20 cellular contexts compared by ENCODE assay signal in genomic region chr1:200296091-200296661, GRCh38.
A peak's percentile ranks its signal among the peaks of the same experiment; 100 is the strongest.
DNase-seq lines count a peak whose midpoint lies in the region; ATAC-seq, FAIRE-seq and TF ChIP-seq lines count a peak whose summit lies in the region.
"Had no signal": no experiment of that assay in that cellular context is flagged by ENCODE, and none has a peak within 500 bp of the region (broad histone marks: within the 10 kb centered on the region; RNA-seq: fewer than 3 reads in every experiment).

No MANE protein-coding gene starts in this region.

- H3K79me2 ChIP-seq in osteoblast (ENCODE audit: insufficient read depth, low read length), result no peaks in the 10 kb centered on the region

- no peaks in the 10 kb centered on the region for H3K9me3 ChIP-seq in osteoblast (ENCODE audit: low read depth, low read length)
- H3K9me3 ChIP-seq: HAP-1, MG63, right atrium auricular region had no signal

- no peaks in the 10 kb centered on the region for H3K27me3 ChIP-seq in bronchial epithelial cell (ENCODE audit: control insufficient read depth, insufficient read depth, low read length)
- H3K27me3 ChIP-seq in osteoblast (ENCODE audit: insufficient read depth, low read length), result no peaks in the 10 kb centered on the region
- H3K27me3 ChIP-seq: MG63, right atrium auricular region had no signal

- H3K4me1 ChIP-seq in osteoblast (ENCODE audit: insufficient read depth, low read length), result no peaks in the 10 kb centered on the region
- H3K4me1 ChIP-seq: right atrium auricular region had no signal

- no peak overlapping the region for H3K4me2 ChIP-seq in osteoblast (ENCODE audit: insufficient read depth, low read length)

- peak; percentile 80 for DNase-seq in DMS153 (lab: John Stamatoyannopoulos, UW)
- peak; percentile 59 for DNase-seq in NCI-H345 treated with DMSO at 0.1 percent for 48 hours (lab: John Stamatoyannopoulos, UW; ENCODE audit: unreplicated experiment)
- peak; percentile 63 for DNase-seq in bronchial epithelial cell (ENCODE audit: low read depth)
- DNase-seq in osteoblast (ENCODE audit: insufficient read length, low spot score, missing footprints), result peak; percentile 58
- no peak for DNase-seq in stimulated activated CD8-positive, alpha-beta memory T cell treated with anti-CD3 and anti-CD28 coated beads, Interleukin-4, amount 100 ng/mL, for 48 hours
- DNase-seq: activated CD4-positive, alpha-beta T cell treated with anti-CD3 and anti-CD28 coated beads, Interleukin-2, amount 10 ng/mL, durations not matched to agents 24 days and 14 days; activated naive CD4-positive, alpha-beta T cell; immature natural killer cell; MG63; NCI-H2081 treated with DMSO at 0.1 percent for 48 hours; nephron progenitor cell; NK-92 treated with Interleukin-12 subunit alpha and Interleukin-12 subunit beta, amount 100 ng/mL, for 24 hours had no signal

- no peak overlapping the region for H3K27ac ChIP-seq in osteoblast (ENCODE audit: low read depth, low read length)
- H3K27ac ChIP-seq: coronary artery, epithelial cell of prostate, right atrium auricular region had no signal

- ATAC-seq in GM18861 (IDR thresholded peaks at IDR 0.05; ENCODE audit: unreplicated experiment) (no peak), GM18505 (IDR thresholded peaks at IDR 0.05; ENCODE audit: unreplicated experiment) (no peak), HG03565 (IDR thresholded peaks at IDR 0.05; ENCODE audit: unreplicated experiment) (no peak)

- no peaks in the 10 kb centered on the region for H4K20me1 ChIP-seq in osteoblast (ENCODE audit: insufficient read depth, low read length)

- TF ChIP-seq CTCF in bronchial epithelial cell (IDR thresholded peaks at IDR 0.05; ENCODE audit: insufficient read depth, low read length, severe bottlenecking), result no peak
- TF ChIP-seq CTCF in osteoblast (IDR thresholded peaks at IDR 0.05; ENCODE audit: extremely low read depth, low read depth, low read length), result no peak

- no peak for TF ChIP-seq POLR2A in GM18505 (IDR thresholded peaks at IDR 0.05; ENCODE audit: borderline replicate concordance, extremely low read depth, insufficient read depth, insufficient read length)

- H2AFZ ChIP-seq in osteoblast (ENCODE audit: low read length), result no peak overlapping the region

- FAIRE-seq in bronchial epithelial cell (lab: Jason Lieb, UNC), result no peak
- FAIRE-seq: D721Med had no signal

- H3K4me3 ChIP-seq in bronchial epithelial cell (ENCODE audit: low read depth, low read length) (no peak overlapping the region), osteoblast (ENCODE audit: insufficient read depth, low read length) (no peak overlapping the region)
- H3K4me3 ChIP-seq: coronary artery, HAP-1, MG63, right atrium auricular region had no signal

- H3K36me3 ChIP-seq in bronchial epithelial cell (ENCODE audit: control insufficient read depth, insufficient read depth, low read length), result no peaks in the 10 kb centered on the region
- H3K36me3 ChIP-seq in osteoblast (ENCODE audit: insufficient read depth, low read length), result no peaks in the 10 kb centered on the region
- H3K36me3 ChIP-seq: HAP-1, MG63, right atrium auricular region had no signal
